In genomic region chr1:54764132-54764921, GRCh38 we compare ENCODE assay signal across 1 cellular context.
TF ChIP-seq lines count a peak whose summit lies in the region.

PARS2 (minus strand) TSS chr1:54764523; CDS start chr1:54759161, 5,362 bp downstream.

TF ChIP-seq in H1, 55 proteins besides CTCF, POLR2A, EP300 and RAD21 (continued from another document):
- no peak for TF ChIP-seq JUN (IDR thresholded peaks at IDR 0.05; ENCODE audit: low read depth, low read length)
- peak; percentile 43 for TF ChIP-seq TAF7 (optimal IDR thresholded peaks at IDR 0.05; ENCODE audit: borderline replicate concordance, low read depth, low read length)
- TF ChIP-seq SP4 (IDR thresholded peaks at IDR 0.05; ENCODE audit: low read length), result no peak
- 0 out of 4 replicates have a peak, but pooled peaks of 1 of the 2 experiments have one; percentile 33 for TF ChIP-seq HDAC2 (IDR thresholded peaks at IDR 0.05; ENCODE audit: borderline replicate concordance in 1 of 2, low read depth in 2 of 2, low read length in 2 of 2)
- TF ChIP-seq ATF2 (IDR thresholded peaks at IDR 0.05; ENCODE audit: low read length), result no peak
- peak; percentile 62; the same call in 1 of the 2 replicates for TF ChIP-seq RBBP5 (IDR thresholded peaks at IDR 0.05; ENCODE audit: borderline replicate concordance, low read depth, low read length)
- no peak for TF ChIP-seq RXRA (IDR thresholded peaks at IDR 0.05; ENCODE audit: insufficient read depth, low read depth, low read length)
- TF ChIP-seq GABPA (IDR thresholded peaks at IDR 0.05; ENCODE audit: borderline replicate concordance, insufficient read depth, low read length), result peak; percentile 85; the same call in 1 of the 2 replicates
- TF ChIP-seq EGR1 (IDR thresholded peaks at IDR 0.05; ENCODE audit: borderline replicate concordance, low read depth, low read length), result peak; percentile 31; the same call in 1 of the 2 replicates
